ENCODE assay signal across 26 cellular contexts in genomic region chr1:1179339-1179982, GRCh38. TPM values are rescaled to one million over a fixed set of nuclear protein-coding genes. Genes with fewer than 3 reads are reported as not detected.
DNase-seq lines count a peak whose midpoint lies in the region; ATAC-seq and TF ChIP-seq lines count a peak whose summit lies in the region.
"Had no signal": no experiment of that assay in that cellular context is flagged by ENCODE, and none has a peak within 500 bp of the region (broad histone marks: within the 10 kb centered on the region; RNA-seq: fewer than 3 reads in every experiment).

No MANE protein-coding gene starts in this region.

- H3K9me3 ChIP-seq in HEK293 (ENCODE audit: control insufficient read depth, insufficient read depth, low read depth, low read length) (no peaks in the 10 kb centered on the region), left ventricle myocardium inferior (replicated peaks) (peaks cover 4% of the 10 kb centered on the region), osteoblast (ENCODE audit: low read depth, low read length) (no peaks in the 10 kb centered on the region)
- H3K9me3 ChIP-seq: ascending aorta, HAP-1 had no signal

- peaks cover 4 to 12% (median 7%) of the 10 kb centered on the region in 7 donors for H3K9me3 Mint-ChIP-seq in CD14-positive monocyte
- H3K9me3 Mint-ChIP-seq: activated T-helper 17 cell treated with anti-CD3 and anti-CD28 coated beads, Interleukin-2, amount 50 U/mL, for 72 hours; dendritic cell treated with granulocyte-macrophage colony-stimulating factor and Interleukin-4, amounts not matched to agents 40 ng/mL and 50 ng/mL, for 4 days had no signal

- H3K36me3 Mint-ChIP-seq in CD14-positive monocyte = no peaks in the 10 kb centered on the region
- H3K36me3 Mint-ChIP-seq: activated naive CD8-positive, alpha-beta T cell; CD4-positive, alpha-beta memory T cell had no signal

- CTCF ChIA-PET in HEK293 (lab: Yijun Ruan, JAX) = interaction anchor here (0.7 kb wide), 1 partner anchor 57 kb away, joined by 5 read pairs; no protein-coding TSS in a partner anchor

- DNase-seq in CD14-positive monocyte (ENCODE audit: low spot score) (peak; percentile 41), left ventricle myocardium inferior (peak; percentile 9), osteoblast (ENCODE audit: insufficient read length, low spot score, missing footprints) (peak; percentile 56)
- DNase-seq in activated CD4-positive, alpha-beta T cell treated with anti-CD3 and anti-CD28 coated beads for 48 hours = no peak
- DNase-seq: activated CD4-positive, alpha-beta T cell treated with anti-CD3 and anti-CD28 coated beads, Interleukin-2, amount 50 U/mL, for 4 hours; CD4-positive, alpha-beta memory T cell; central memory CD4-positive, alpha-beta T cell; kidney glomerular epithelial cell; mesenchymal stem cell; NCI-H146; NCI-H446 treated with DMSO at 0.1 percent for 48 hours; stimulated activated CD4-positive, alpha-beta T cell treated with anti-CD3 and anti-CD28 coated beads, Interleukin-2, amount 100 ng/mL, for 48 hours; stimulated activated naive CD4-positive, alpha-beta T cell treated with Interleukin-2 at 50 U/mL for 16 hours; T-helper 9 cell; WERI-Rb-1 had no signal

- no peak overlapping the region for H3K4me3 Mint-ChIP-seq in CD14-positive monocyte
- H3K4me3 Mint-ChIP-seq: activated naive CD8-positive, alpha-beta T cell; activated T-helper 17 cell treated with anti-CD3 and anti-CD28 coated beads, Interleukin-2, amount 50 U/mL, for 72 hours; CD4-positive, alpha-beta memory T cell; dendritic cell treated with granulocyte-macrophage colony-stimulating factor and Interleukin-4, amounts not matched to agents 40 ng/mL and 50 ng/mL, for 4 days had no signal

- POLR2A ChIA-PET in HEK293 (lab: Yijun Ruan, JAX) = no interaction called here

- no peak overlapping the region for H3K4me2 ChIP-seq in osteoblast (ENCODE audit: insufficient read depth, low read length)
- H3K4me2 ChIP-seq: KMS-11 had no signal

- intact Hi-C loops in CD14-positive monocyte (cut with micrococcal nuclease) (no loop called here), left ventricle myocardium inferior (cut with micrococcal nuclease) (no loop called here)

- TF ChIP-seq CTCF in CD14-positive monocyte (IDR thresholded peaks at IDR 0.05) (no peak), HEK293 (tag by site-specific recombination; IDR thresholded peaks at IDR 0.05) (no peak), left ventricle myocardium inferior (IDR thresholded peaks at IDR 0.05; ENCODE audit: borderline replicate concordance) (no peak), osteoblast (IDR thresholded peaks at IDR 0.05; ENCODE audit: extremely low read depth, low read depth, low read length) (no peak)

- no peaks in the 10 kb centered on the region for H4K20me1 ChIP-seq in osteoblast (ENCODE audit: insufficient read depth, low read length)

- H3K4me1 ChIP-seq in HEK293 (ENCODE audit: control insufficient read depth, insufficient read depth, low read length) = no peaks in the 10 kb centered on the region
- H3K4me1 ChIP-seq in left ventricle myocardium inferior = peaks cover 13% of the 10 kb centered on the region
- no peaks in the 10 kb centered on the region for H3K4me1 ChIP-seq in osteoblast (ENCODE audit: insufficient read depth, low read length)
- H3K4me1 ChIP-seq: ascending aorta, HAP-1 had no signal

- H2AFZ ChIP-seq in osteoblast (ENCODE audit: low read length) = no peak overlapping the region

- peaks cover 13 to 37% (median 16%) of the 10 kb centered on the region in 3 donors for H3K27me3 Mint-ChIP-seq in CD14-positive monocyte (ENCODE audit: low read depth in 3 of 3)
- H3K27me3 Mint-ChIP-seq: activated T-helper 17 cell treated with anti-CD3 and anti-CD28 coated beads, Interleukin-2, amount 50 U/mL, for 72 hours had no signal

- H3K4me3 ChIP-seq in HEK293 (ENCODE audit: low read depth, low read length) (no peak overlapping the region), left ventricle myocardium inferior (no peak overlapping the region), osteoblast (ENCODE audit: insufficient read depth, low read length) (no peak overlapping the region)
- H3K4me3 ChIP-seq: ascending aorta, HAP-1 had no signal

- H3K27ac ChIP-seq in HEK293 (ENCODE audit: extremely low read depth, low read depth, low read length) (no peak overlapping the region), left ventricle myocardium inferior (replicated peaks) (no peak overlapping the region), osteoblast (ENCODE audit: low read depth, low read length) (no peak overlapping the region)
- H3K27ac ChIP-seq: ascending aorta, KMS-11, WERI-Rb-1 had no signal

- H3K4me1 Mint-ChIP-seq in CD14-positive monocyte = no peaks in the 10 kb centered on the region

- H3K27me3 ChIP-seq in left ventricle myocardium inferior (ENCODE audit: low read depth) (peaks cover 89% of the 10 kb centered on the region), osteoblast (ENCODE audit: insufficient read depth, low read length) (peaks cover 18% of the 10 kb centered on the region)
- H3K27me3 ChIP-seq: ascending aorta had no signal

- H3K79me2 ChIP-seq in osteoblast (ENCODE audit: insufficient read depth, low read length) = no peaks in the 10 kb centered on the region

- H3K27ac Mint-ChIP-seq in CD14-positive monocyte = no peak overlapping the region
- H3K27ac Mint-ChIP-seq: activated naive CD8-positive, alpha-beta T cell; activated T-helper 17 cell treated with anti-CD3 and anti-CD28 coated beads, Interleukin-2, amount 50 U/mL, for 72 hours; CD4-positive, alpha-beta memory T cell; dendritic cell treated with granulocyte-macrophage colony-stimulating factor and Interleukin-4, amounts not matched to agents 40 ng/mL and 50 ng/mL, for 4 days had no signal

- no peaks in the 10 kb centered on the region for H3K36me3 ChIP-seq in HEK293 (ENCODE audit: control insufficient read depth in 2 of 2, insufficient read depth in 1 of 2, low read length in 2 of 2)
- no peaks in the 10 kb centered on the region for H3K36me3 ChIP-seq in left ventricle myocardium inferior
- no peaks in the 10 kb centered on the region for H3K36me3 ChIP-seq in osteoblast (ENCODE audit: insufficient read depth, low read length)
- H3K36me3 ChIP-seq: ascending aorta, HAP-1, WERI-Rb-1 had no signal

- ATAC-seq in HG03159 (IDR thresholded peaks at IDR 0.05; ENCODE audit: unreplicated experiment) (no peak), HG02973 (IDR thresholded peaks at IDR 0.05; ENCODE audit: unreplicated experiment) (no peak)
- ATAC-seq: activated T-helper 17 cell treated with anti-CD3 and anti-CD28 coated beads, Interleukin-2, amount 50 U/mL, for 72 hours had no signal

TF ChIP-seq in HEK293, 187 proteins besides CTCF, POLR2A, EP300 and RAD21:
- TF ChIP-seq, protein P1, sequence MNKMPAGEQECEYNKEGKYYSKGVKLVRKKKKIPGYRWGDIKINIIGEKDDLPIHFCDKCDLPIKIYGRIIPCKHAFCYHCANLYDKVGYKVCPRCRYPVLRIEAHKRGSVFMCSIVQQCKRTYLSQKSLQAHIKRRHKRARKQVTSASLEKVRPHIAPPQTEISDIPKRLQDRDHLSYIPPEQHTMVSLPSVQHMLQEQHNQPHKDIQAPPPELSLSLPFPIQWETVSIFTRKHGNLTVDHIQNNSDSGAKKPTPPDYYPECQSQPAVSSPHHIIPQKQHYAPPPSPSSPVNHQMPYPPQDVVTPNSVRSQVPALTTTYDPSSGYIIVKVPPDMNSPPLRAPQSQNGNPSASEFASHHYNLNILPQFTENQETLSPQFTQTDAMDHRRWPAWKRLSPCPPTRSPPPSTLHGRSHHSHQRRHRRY (tag by site-specific recombination; IDR thresholded peaks at IDR 0.05) = no peak
- TF ChIP-seq BCL11B (tag by site-specific recombination; IDR thresholded peaks at IDR 0.05; ENCODE audit: low read depth) (peak; percentile 41; the same call in 1 of the 2 replicates), ZNF426 (tag by site-specific recombination; IDR thresholded peaks at IDR 0.05) (no peak)

RNA-seq across cellular contexts. Expression of gene TTLL10, which starts 5.8 kb away (rescaled TPM):
- under 1 TPM in 1 of 2 donors, not detected in 1; 0.06 TPM for polyA plus RNA-seq in CD14-positive monocyte
- not detected for total RNA-seq in left ventricle myocardium inferior
- total RNA-seq in osteoblast = not detected in 2 replicates
- total RNA-seq: ascending aorta; CD4-positive, alpha-beta memory T cell; myocyte had no signal

RNA-seq across cellular contexts. Expression of gene TNFRSF18, which starts 26.9 kb away (rescaled TPM):
- polyA plus RNA-seq in CD14-positive monocyte = not detected
- not detected for total RNA-seq in left ventricle myocardium inferior
- total RNA-seq in osteoblast = 0.29 TPM in 1 of 2 replicates, not detected in the other
- total RNA-seq: ascending aorta, myocyte had no signal

RNA-seq across cellular contexts. Expression of gene TNFRSF4, which starts 34.5 kb away (rescaled TPM):
- not detected for polyA plus RNA-seq in CD14-positive monocyte
- 2.2 TPM for total RNA-seq in left ventricle myocardium inferior
- total RNA-seq in osteoblast = under 0.01 TPM in 1 of 2 replicates, not detected in the other
- total RNA-seq: myocyte, renal cortical epithelial cell had no signal

RNA-seq across cellular contexts. Expression of gene SDF4, which starts 52.3 kb away (rescaled TPM):
- polyA plus RNA-seq in CD14-positive monocyte = 10 to 100 TPM; 81.7 to 89.0 TPM
- 114 TPM for total RNA-seq in left ventricle myocardium inferior
- total RNA-seq in osteoblast = 136 and 151 TPM in 2 replicates

RNA-seq across cellular contexts. Expression of gene B3GALT6, which starts 52.6 kb away (rescaled TPM):
- polyA plus RNA-seq in CD14-positive monocyte = 1 to 10 TPM; 1.9 to 8.8 TPM
- total RNA-seq in left ventricle myocardium inferior (7.9 TPM), osteoblast (26.5 and 29.7 TPM in 2 replicates)
